Comparison of ENCODE assay signal across 9 cellular contexts in the genomic region with DNA sequence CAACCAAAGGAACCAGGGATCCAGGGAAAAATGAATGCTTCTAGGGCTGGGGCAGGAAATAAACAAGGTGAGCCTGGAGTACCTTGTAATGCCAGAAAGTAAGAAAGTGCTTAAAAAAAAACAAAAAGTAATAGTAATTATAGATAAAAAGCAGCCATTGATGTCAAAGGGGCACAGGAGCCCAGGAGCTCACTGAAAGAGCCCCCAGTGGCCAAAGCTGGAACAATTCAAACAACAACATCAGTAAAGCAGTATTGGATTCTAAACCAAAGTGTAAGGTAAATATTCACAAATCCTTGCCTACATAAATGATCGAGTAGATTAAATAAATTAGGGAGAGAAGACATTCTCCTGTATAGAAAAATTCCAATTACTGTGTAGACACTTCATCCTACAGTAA.
A peak's percentile ranks its signal among the peaks of the same experiment; 100 is the strongest.
DNase-seq lines count a peak whose midpoint lies in the region; ATAC-seq and TF ChIP-seq lines count a peak whose summit lies in the region.
"Had no signal": no experiment of that assay in that cellular context is flagged by ENCODE, and none has a peak within 500 bp of the region (broad histone marks: within the 10 kb centered on the region; RNA-seq: fewer than 3 reads in every experiment).

No MANE protein-coding gene starts in this region.

- WGBS in SK-N-SH (ENCODE audit: low lambda C conversion rate): 31% methylated on average over 1 of the region's 1 CpG
- 35 to 53% methylated on average over 1 of the region's 1 CpG for WGBS in esophagus squamous epithelium, 2 donors

- no peak overlapping the region for H3K27ac ChIP-seq in SK-N-SH (ENCODE audit: low read depth in 2 of 2, low read length in 1 of 2)
- H3K27ac ChIP-seq in vagina: no peak overlapping the region
- H3K27ac ChIP-seq in esophagus squamous epithelium: no peak overlapping the region

- H3K4me2 ChIP-seq in SK-N-SH: no peak overlapping the region

- no peaks in the 10 kb centered on the region for H3K27me3 ChIP-seq in SK-N-SH (ENCODE audit: insufficient read depth)
- no peaks in the 10 kb centered on the region for H3K27me3 ChIP-seq in vagina
- peaks cover 0 to 16% (median 0%) of the 10 kb centered on the region in 4 donors for H3K27me3 ChIP-seq in esophagus squamous epithelium

- no peaks in the 10 kb centered on the region for H3F3A ChIP-seq in SK-N-SH (replicated peaks; ENCODE audit: insufficient read depth)

- intact Hi-C loops in vagina (cut with DNase I): no loop called here
- intact Hi-C loops in esophagus squamous epithelium (cut with DNase I): no loop called here

- H3K9me3 ChIP-seq in SK-N-SH (no peaks in the 10 kb centered on the region), vagina (no peaks in the 10 kb centered on the region), esophagus squamous epithelium (no peaks in the 10 kb centered on the region)

- no peaks in the 10 kb centered on the region for H4K20me1 ChIP-seq in SK-N-SH (ENCODE audit: insufficient read depth)

- H3K27me3 Mint-ChIP-seq in progenitor cell of endocrine pancreas: no peaks in the 10 kb centered on the region

- H3K9me3 Mint-ChIP-seq in progenitor cell of endocrine pancreas (ENCODE audit: low read depth): peaks cover 7% of the 10 kb centered on the region

- no peak for TF ChIP-seq EP300 in SK-N-SH (IDR thresholded peaks at IDR 0.05; ENCODE audit: borderline replicate concordance in 1 of 2, low read depth in 1 of 2, low read length in 1 of 2)

- no peak for TF ChIP-seq RAD21 in SK-N-SH (IDR thresholded peaks at IDR 0.05; ENCODE audit: low read length)

- no peak overlapping the region for H2AFZ ChIP-seq in SK-N-SH (ENCODE audit: low read depth)

- H3K4me1 ChIP-seq in SK-N-SH (ENCODE audit: control insufficient read depth in 1 of 2, insufficient read depth in 2 of 2, low read depth in 1 of 2, low read length in 1 of 2): peaks cover 0 to 7% of the 10 kb centered on the region in 2 experiments; a peak in 1 of 4 replicates
- no peaks in the 10 kb centered on the region for H3K4me1 ChIP-seq in vagina
- no peaks in the 10 kb centered on the region for H3K4me1 ChIP-seq in esophagus squamous epithelium

- no peak overlapping the region for H3K4me3 Mint-ChIP-seq in progenitor cell of endocrine pancreas (ENCODE audit: low read depth)

- no peak for TF ChIP-seq POLR2A in vagina (IDR thresholded peaks at IDR 0.05)
- TF ChIP-seq POLR2A in esophagus squamous epithelium (IDR thresholded peaks at IDR 0.05): no peak

- DNase-seq in SK-N-SH: no peak
- DNase-seq in NAMALWA (ENCODE audit: low spot score): peak; percentile 37
- peak; percentile 20 for DNase-seq in choroid plexus epithelial cell (ENCODE audit: low read depth)
- DNase-seq in progenitor cell of endocrine pancreas (ENCODE audit: low spot score, unreplicated experiment): no peak
- DNase-seq in vagina (ENCODE audit: extremely low spot score in 2 of 2): no peak
- no peak for DNase-seq in DMS153 (lab: John Stamatoyannopoulos, UW)
- no peak for DNase-seq in esophagus squamous epithelium (lab: John Stamatoyannopoulos, UW)
- DNase-seq: cerebellar nuclear complex had no signal

- no peak overlapping the region for H3K9ac ChIP-seq in SK-N-SH

- no peak overlapping the region for H3K27ac Mint-ChIP-seq in progenitor cell of endocrine pancreas

- no peaks in the 10 kb centered on the region for H3K4me1 Mint-ChIP-seq in progenitor cell of endocrine pancreas (ENCODE audit: low read depth)

- POLR2A ChIA-PET in SK-N-SH (lab: Yijun Ruan, JAX): no interaction called here

- H3K9me2 ChIP-seq in SK-N-SH: no peaks in the 10 kb centered on the region

- peak; percentile 52 for TF ChIP-seq CTCF in SK-N-SH (IDR thresholded peaks at IDR 0.05)
- peak; percentile 65 for TF ChIP-seq CTCF in choroid plexus epithelial cell (conservative IDR thresholded peaks at IDR 0.05; ENCODE audit: low read depth, low read length)
- TF ChIP-seq CTCF in progenitor cell of endocrine pancreas (IDR thresholded peaks at IDR 0.05; ENCODE audit: unreplicated experiment): peak; percentile 50
- no peak for TF ChIP-seq CTCF in vagina (IDR thresholded peaks at IDR 0.05)
- TF ChIP-seq CTCF in esophagus squamous epithelium (IDR thresholded peaks at IDR 0.05): peak in 1 of 6 experiments; percentile 33

- CTCF ChIA-PET in SK-N-SH (lab: Yijun Ruan, JAX): interaction anchor here (1.0 to 2.2 kb wide), 2 partner anchors 12 to 35 kb away, joined by 3 to 5 read pairs; no protein-coding TSS in a partner anchor

- H3K36me3 ChIP-seq in SK-N-SH (replicated peaks in 1 of 2; ENCODE audit: control insufficient read depth in 1 of 2, insufficient read depth in 2 of 2, low read length in 1 of 2) (peaks cover 0 to 2% of the 10 kb centered on the region in 2 experiments), vagina (no peaks in the 10 kb centered on the region), esophagus squamous epithelium (no peaks in the 10 kb centered on the region)

- peaks cover 1% of the 10 kb centered on the region for H3K36me3 Mint-ChIP-seq in progenitor cell of endocrine pancreas (ENCODE audit: insufficient read depth)

- no peak overlapping the region for H3K4me3 ChIP-seq in SK-N-SH (ENCODE audit: low read depth in 2 of 2, low read length in 1 of 2)
- no peak overlapping the region for H3K4me3 ChIP-seq in choroid plexus epithelial cell (ENCODE audit: low read depth, low read length)
- H3K4me3 ChIP-seq in vagina: no peak overlapping the region
- H3K4me3 ChIP-seq in esophagus squamous epithelium: no peak overlapping the region

- ATAC-seq in SK-N-SH treated with all-trans-retinoic acid at 6 μM for 48 hours: no peak; the same call in 2 of the 3 replicates

- no peaks in the 10 kb centered on the region for H3K79me2 ChIP-seq in SK-N-SH (ENCODE audit: insufficient read depth)

TF ChIP-seq in SK-N-SH, 30 proteins besides CTCF, POLR2A, EP300 and RAD21:
- no peak for TF ChIP-seq MEF2A (IDR thresholded peaks at IDR 0.05; ENCODE audit: borderline replicate concordance, low read depth)
- TF ChIP-seq GATA2 (CRISPR knock-in tag; IDR thresholded peaks at IDR 0.05): no peak
- TF ChIP-seq, protein P1, sequence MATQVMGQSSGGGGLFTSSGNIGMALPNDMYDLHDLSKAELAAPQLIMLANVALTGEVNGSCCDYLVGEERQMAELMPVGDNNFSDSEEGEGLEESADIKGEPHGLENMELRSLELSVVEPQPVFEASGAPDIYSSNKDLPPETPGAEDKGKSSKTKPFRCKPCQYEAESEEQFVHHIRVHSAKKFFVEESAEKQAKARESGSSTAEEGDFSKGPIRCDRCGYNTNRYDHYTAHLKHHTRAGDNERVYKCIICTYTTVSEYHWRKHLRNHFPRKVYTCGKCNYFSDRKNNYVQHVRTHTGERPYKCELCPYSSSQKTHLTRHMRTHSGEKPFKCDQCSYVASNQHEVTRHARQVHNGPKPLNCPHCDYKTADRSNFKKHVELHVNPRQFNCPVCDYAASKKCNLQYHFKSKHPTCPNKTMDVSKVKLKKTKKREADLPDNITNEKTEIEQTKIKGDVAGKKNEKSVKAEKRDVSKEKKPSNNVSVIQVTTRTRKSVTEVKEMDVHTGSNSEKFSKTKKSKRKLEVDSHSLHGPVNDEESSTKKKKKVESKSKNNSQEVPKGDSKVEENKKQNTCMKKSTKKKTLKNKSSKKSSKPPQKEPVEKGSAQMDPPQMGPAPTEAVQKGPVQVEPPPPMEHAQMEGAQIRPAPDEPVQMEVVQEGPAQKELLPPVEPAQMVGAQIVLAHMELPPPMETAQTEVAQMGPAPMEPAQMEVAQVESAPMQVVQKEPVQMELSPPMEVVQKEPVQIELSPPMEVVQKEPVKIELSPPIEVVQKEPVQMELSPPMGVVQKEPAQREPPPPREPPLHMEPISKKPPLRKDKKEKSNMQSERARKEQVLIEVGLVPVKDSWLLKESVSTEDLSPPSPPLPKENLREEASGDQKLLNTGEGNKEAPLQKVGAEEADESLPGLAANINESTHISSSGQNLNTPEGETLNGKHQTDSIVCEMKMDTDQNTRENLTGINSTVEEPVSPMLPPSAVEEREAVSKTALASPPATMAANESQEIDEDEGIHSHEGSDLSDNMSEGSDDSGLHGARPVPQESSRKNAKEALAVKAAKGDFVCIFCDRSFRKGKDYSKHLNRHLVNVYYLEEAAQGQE (IDR thresholded peaks at IDR 0.05; ENCODE audit: low read depth, low read length): no peak

TF ChIP-seq in SK-N-SH treated with all-trans-retinoic acid at 6 μM for 48 hours, 23 proteins besides CTCF, POLR2A, EP300 and RAD21 (continues in another document):
- TF ChIP-seq, protein P2, sequence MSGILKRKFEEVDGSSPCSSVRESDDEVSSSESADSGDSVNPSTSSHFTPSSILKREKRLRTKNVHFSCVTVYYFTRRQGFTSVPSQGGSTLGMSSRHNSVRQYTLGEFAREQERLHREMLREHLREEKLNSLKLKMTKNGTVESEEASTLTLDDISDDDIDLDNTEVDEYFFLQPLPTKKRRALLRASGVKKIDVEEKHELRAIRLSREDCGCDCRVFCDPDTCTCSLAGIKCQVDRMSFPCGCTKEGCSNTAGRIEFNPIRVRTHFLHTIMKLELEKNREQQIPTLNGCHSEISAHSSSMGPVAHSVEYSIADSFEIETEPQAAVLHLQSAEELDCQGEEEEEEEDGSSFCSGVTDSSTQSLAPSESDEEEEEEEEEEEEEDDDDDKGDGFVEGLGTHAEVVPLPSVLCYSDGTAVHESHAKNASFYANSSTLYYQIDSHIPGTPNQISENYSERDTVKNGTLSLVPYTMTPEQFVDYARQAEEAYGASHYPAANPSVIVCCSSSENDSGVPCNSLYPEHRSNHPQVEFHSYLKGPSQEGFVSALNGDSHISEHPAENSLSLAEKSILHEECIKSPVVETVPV (CRISPR knock-in tag; IDR thresholded peaks at IDR 0.05): no peak
- TF ChIP-seq OSR1 (CRISPR knock-in tag; IDR thresholded peaks at IDR 0.05) (no peak), ZNF70 (CRISPR knock-in tag; IDR thresholded peaks at IDR 0.05) (no peak), ESRRG (CRISPR knock-in tag; IDR thresholded peaks at IDR 0.05) (no peak)

Comparison
In these comparisons a context has a peak if more than half of its experiments do, and no peak if none do; other contexts are left out.
1. DNase-seq: peak in NAMALWA (single experiment) and choroid plexus epithelial cell (single experiment); none in SK-N-SH (single experiment), progenitor cell of endocrine pancreas (single experiment), vagina (0 of 2), DMS153 (single experiment) and esophagus squamous epithelium (single experiment).
2. CTCF ChIP-seq: peak in SK-N-SH (single experiment), choroid plexus epithelial cell (single experiment) and progenitor cell of endocrine pancreas (single experiment); none in vagina (0 of 3).